8 cellular contexts compared by ENCODE assay signal in genomic region chr2:112481050-112481527, GRCh38. TPM values are rescaled to one million over a fixed set of nuclear protein-coding genes. Genes with fewer than 3 reads are reported as not detected.
A peak's percentile ranks its signal among the peaks of the same experiment; 100 is the strongest.
DNase-seq lines count a peak whose midpoint lies in the region; ATAC-seq and TF ChIP-seq lines count a peak whose summit lies in the region.

No MANE protein-coding gene starts in this region.

- peak overlapping the region; percentile 67 for H4K8ac ChIP-seq in neuronal stem cell (ENCODE audit: low read depth, low read length)

- H3K27ac ChIP-seq in GM23248 (peak overlapping the region; percentile 69), foreskin keratinocyte (no peak overlapping the region), neuronal stem cell (replicated peaks; ENCODE audit: low read length) (peak overlapping the region; percentile 70)

- no peaks in the 10 kb centered on the region for H3K79me1 ChIP-seq in neuronal stem cell (ENCODE audit: low read depth, low read length)

- H3K4me2 ChIP-seq in GM23248 (ENCODE audit: unreplicated experiment), result peak overlapping the region; percentile 93
- peak overlapping the region; percentile 88 for H3K4me2 ChIP-seq in neuronal stem cell (ENCODE audit: insufficient read depth, low read length, poor library complexity, severe bottlenecking)

- peak; percentile 80 for DNase-seq in EH (ENCODE audit: low read depth)
- DNase-seq in GM23248, result peak; percentile 93
- DNase-seq in Kasumi-1 (lab: John Stamatoyannopoulos, UW), result peak; percentile 84 to 86
- DNase-seq in SHP77 (lab: John Stamatoyannopoulos, UW), result peak; percentile 75 to 80
- peak; percentile 53 for DNase-seq in activated gamma-delta T cell (lab: John Stamatoyannopoulos, UW)
- peak; percentile 53 to 81 for DNase-seq in foreskin keratinocyte
- DNase-seq in neuronal stem cell (ENCODE audit: low spot score), result peak; percentile 67
- peak; percentile 71 for DNase-seq in stromal cell of bone marrow (ENCODE audit: low read depth)

- TF ChIP-seq CTCF in foreskin keratinocyte (conservative IDR thresholded peaks at IDR 0.05), result peak; percentile 91

- no peak overlapping the region for H4K91ac ChIP-seq in neuronal stem cell (ENCODE audit: low read depth, low read length, poor library complexity)

- peak overlapping the region; percentile 54 for H2BK5ac ChIP-seq in neuronal stem cell (ENCODE audit: low read length)

- in situ Hi-C loops in GM23248 (cut with MboI), result no loop called here

- H2BK15ac ChIP-seq in neuronal stem cell (ENCODE audit: low read length), result no peak overlapping the region

- no peaks in the 10 kb centered on the region for H4K20me1 ChIP-seq in GM23248 (ENCODE audit: insufficient read depth)

- H3K27me3 ChIP-seq in GM23248 (replicated peaks; ENCODE audit: insufficient read depth) (no peaks in the 10 kb centered on the region), foreskin keratinocyte (no peaks in the 10 kb centered on the region), neuronal stem cell (ENCODE audit: control insufficient read depth in 3 of 3, insufficient read depth in 3 of 3, low read depth in 1 of 3, low read length in 3 of 3) (no peaks in the 10 kb centered on the region)

- H3K23ac ChIP-seq in neuronal stem cell (ENCODE audit: low read depth, low read length, poor library complexity), result peak overlapping the region; percentile 9

- H3K4me3 ChIP-seq in GM23248 (peak overlapping the region; percentile 93), neuronal stem cell (ENCODE audit: low read length in 2 of 2) (peak overlapping the region; percentile 85 to 98)

- no peak overlapping the region for H2BK12ac ChIP-seq in neuronal stem cell (ENCODE audit: low read length)

- H2BK120ac ChIP-seq in neuronal stem cell (ENCODE audit: low read depth, low read length), result no peak overlapping the region

- H2AFZ ChIP-seq in GM23248 (peak overlapping the region; percentile 87), neuronal stem cell (ENCODE audit: low read length) (peak overlapping the region; percentile 89)

- H3K18ac ChIP-seq in neuronal stem cell (ENCODE audit: low read length), result peak overlapping the region; percentile 58

- H3K4ac ChIP-seq in neuronal stem cell (ENCODE audit: low read length), result no peak overlapping the region

- H3F3A ChIP-seq in GM23248 (ENCODE audit: insufficient read depth), result peaks cover 20% of the 10 kb centered on the region

- peaks cover 36% of the 10 kb centered on the region for H3K79me2 ChIP-seq in GM23248 (ENCODE audit: insufficient read depth)

- H3K4me1 ChIP-seq in GM23248 (ENCODE audit: insufficient read depth) (peaks cover 14% of the 10 kb centered on the region), foreskin keratinocyte (peaks cover 8% of the 10 kb centered on the region), neuronal stem cell (ENCODE audit: control insufficient read depth in 2 of 2, insufficient read depth in 1 of 2, low read depth in 1 of 2, low read length in 2 of 2) (peaks cover 4 to 7% of the 10 kb centered on the region in 2 donors)

- peak overlapping the region; percentile 80 for H3K9ac ChIP-seq in GM23248
- peak overlapping the region; percentile 90 for H3K9ac ChIP-seq in neuronal stem cell (ENCODE audit: low read depth, low read length, poor library complexity)

- peak overlapping the region; percentile 77 for H3K14ac ChIP-seq in neuronal stem cell (ENCODE audit: low read length)

- peak; percentile 91 for ATAC-seq in foreskin keratinocyte

- no peaks in the 10 kb centered on the region for H3K9me3 ChIP-seq in GM23248 (ENCODE audit: low read depth)
- peaks cover 0 to 10% of the 10 kb centered on the region in 2 donors for H3K9me3 ChIP-seq in neuronal stem cell (replicated peaks in 1 of 2; ENCODE audit: control insufficient read depth in 2 of 2, insufficient read depth in 1 of 2, low read depth in 1 of 2, low read length in 2 of 2)

- H3K36me3 ChIP-seq in GM23248 (ENCODE audit: low read depth), result no peaks in the 10 kb centered on the region
- H3K36me3 ChIP-seq in neuronal stem cell (replicated peaks in 1 of 2; ENCODE audit: control insufficient read depth in 2 of 2, insufficient read depth in 2 of 2, low read length in 2 of 2), result peaks cover under 1 to 22% of the 10 kb centered on the region in 2 donors

- 0 to 1% methylated on average over 19 of the region's 19 CpGs for WGBS in GM23248 (ENCODE audit: low coverage in 1 of 2, low lambda C conversion rate in 2 of 2, missing lambda C conversion rate in 2 of 2), 2 experiments
- WGBS in neuronal stem cell (ENCODE audit: extremely low coverage in 2 of 2, insufficient read length in 2 of 2, insufficient replicate concordance in 1 of 2), 2 donors, result no CpG with 5 or more reads among the region's 19 CpGs

- no peak overlapping the region for H2AK5ac ChIP-seq in neuronal stem cell (ENCODE audit: low read depth, low read length)

- H3K9me2 ChIP-seq in GM23248 (ENCODE audit: insufficient read depth), result no peaks in the 10 kb centered on the region

RNA-seq across cellular contexts. Expression of gene TTL, which starts 0.9 kb away (rescaled TPM):
- total RNA-seq in GM23248 (2014; rRNA removed; shearing (Covaris generic)), result 68.4 and 69.7 TPM in 2 replicates
- polyA plus RNA-seq in GM23248 (2016; fragmentation: Nextera tagmentation; extraction: Ambion mirVana) (11.1 and 11.5 TPM in 2 replicates), foreskin keratinocyte (18.1 and 25.0 TPM in 2 replicates)
- total RNA-seq in foreskin keratinocyte, result 52.7 and 58.0 TPM in 2 replicates
- polyA plus RNA-seq in neuronal stem cell (2013, experiment 1 of 2), result 34.9 TPM
- 37.1 TPM for polyA plus RNA-seq in neuronal stem cell (2013, experiment 2 of 2)

RNA-seq across cellular contexts. Expression of gene RGPD8, which starts 47.6 kb away (rescaled TPM):
- 11.6 and 16.8 TPM in 2 replicates for total RNA-seq in GM23248 (2014; rRNA removed; shearing (Covaris generic))
- polyA plus RNA-seq in GM23248 (2016; fragmentation: Nextera tagmentation; extraction: Ambion mirVana) (2.1 and 2.3 TPM in 2 replicates), foreskin keratinocyte (0.11 and 0.18 TPM in 2 replicates)
- 4.8 and 5.6 TPM in 2 replicates for total RNA-seq in foreskin keratinocyte
- polyA plus RNA-seq in neuronal stem cell (2013, experiment 1 of 2), result 3.2 TPM
- 3.4 TPM for polyA plus RNA-seq in neuronal stem cell (2013, experiment 2 of 2)
